ENCODE assay signal across 1 cellular context in genomic region chr15:74454764-74455500, GRCh38.
A peak's percentile ranks its signal among the peaks of the same experiment; 100 is the strongest.
TF ChIP-seq lines count a peak whose summit lies in the region.

No MANE protein-coding gene starts in this region.

TF ChIP-seq in K562, 482 proteins besides CTCF, POLR2A, EP300 and RAD21:
- TF ChIP-seq REST (CRISPR knock-in tag; IDR thresholded peaks at IDR 0.05; ENCODE audit: low read depth) (no peak), SPI1 (IDR thresholded peaks at IDR 0.05; ENCODE audit: borderline replicate concordance, low read depth, low read length) (peak; percentile 47; the same call in 1 of the 2 replicates)
